Comparison of ENCODE assay signal across 13 cellular contexts in genomic region chr2:98488252-98488651, GRCh38. TPM values are rescaled to one million over a fixed set of nuclear protein-coding genes. Genes with fewer than 3 reads are reported as not detected.
DNase-seq lines count a peak whose midpoint lies in the region; ATAC-seq and TF ChIP-seq lines count a peak whose summit lies in the region.
"Had no signal": no experiment of that assay in that cellular context is flagged by ENCODE, and none has a peak within 500 bp of the region (broad histone marks: within the 10 kb centered on the region; RNA-seq: fewer than 3 reads in every experiment).

No MANE protein-coding gene starts in this region.

- H3K9me2 ChIP-seq in DOHH2 (replicated peaks; ENCODE audit: control insufficient read depth, low read length) = no peaks in the 10 kb centered on the region

- H3K27me3 Mint-ChIP-seq in T-helper 1 cell treated with Interleukin-12 subunit alpha and Interleukin-12 subunit beta and Interleukin-4 antibody, amounts not matched to agents 30 μg/mL and 1 μg/mL, for 36 hours (ENCODE audit: low read depth) = no peaks in the 10 kb centered on the region
- no peaks in the 10 kb centered on the region for H3K27me3 Mint-ChIP-seq in activated naive CD8-positive, alpha-beta T cell treated with anti-CD3 and anti-CD28 coated beads for 36 hours
- no peaks in the 10 kb centered on the region for H3K27me3 Mint-ChIP-seq in natural killer cell treated with Interleukin-12 subunit alpha and Interleukin-12 subunit beta and Interleukin-15 and Interleukin-18, amount 100 ng/mL, for 72 hours

- H3K4me3 Mint-ChIP-seq in T-helper 1 cell treated with Interleukin-12 subunit alpha and Interleukin-12 subunit beta and Interleukin-4 antibody, amounts not matched to agents 30 μg/mL and 1 μg/mL, for 36 hours = peak overlapping the region; percentile 18
- H3K4me3 Mint-ChIP-seq in activated naive CD8-positive, alpha-beta T cell treated with anti-CD3 and anti-CD28 coated beads for 36 hours = no peak overlapping the region
- H3K4me3 Mint-ChIP-seq in natural killer cell treated with Interleukin-12 subunit alpha and Interleukin-12 subunit beta and Interleukin-15 and Interleukin-18, amount 100 ng/mL, for 72 hours = no peak overlapping the region

- H3K4me1 ChIP-seq in DOHH2 (ENCODE audit: control insufficient read depth, low read length) (peaks cover 13% of the 10 kb centered on the region), suprapubic skin (peaks cover 23% of the 10 kb centered on the region)

- H3K27me3 ChIP-seq in DOHH2 (ENCODE audit: control insufficient read depth, low read length) = no peaks in the 10 kb centered on the region
- no peaks in the 10 kb centered on the region for H3K27me3 ChIP-seq in H7 (ENCODE audit: control insufficient read depth, insufficient read depth, low read length)
- no peaks in the 10 kb centered on the region for H3K27me3 ChIP-seq in suprapubic skin
- H3K27me3 ChIP-seq: brain microvascular endothelial cell had no signal

- 0 out of 2 replicates have a peak, but pooled peaks cover 4% of the 10 kb centered on the region for H4K20me1 ChIP-seq in DOHH2 (ENCODE audit: control insufficient read depth, insufficient read depth, low read depth, low read length)

- H3K79me2 ChIP-seq in DOHH2 (ENCODE audit: control insufficient read depth, low read length) = peaks cover 6% of the 10 kb centered on the region; the same call in 1 of the 2 replicates

- H3K27ac Mint-ChIP-seq in T-helper 1 cell treated with Interleukin-12 subunit alpha and Interleukin-12 subunit beta and Interleukin-4 antibody, amounts not matched to agents 30 μg/mL and 1 μg/mL, for 36 hours = no peak overlapping the region
- H3K27ac Mint-ChIP-seq in activated naive CD8-positive, alpha-beta T cell treated with anti-CD3 and anti-CD28 coated beads for 36 hours = peak overlapping the region; percentile 61
- H3K27ac Mint-ChIP-seq in natural killer cell treated with Interleukin-12 subunit alpha and Interleukin-12 subunit beta and Interleukin-15 and Interleukin-18, amount 100 ng/mL, for 72 hours = peak overlapping the region; percentile 66 to 73

- H3F3A ChIP-seq in DOHH2 (ENCODE audit: control insufficient read depth, insufficient read depth) = no peaks in the 10 kb centered on the region

- no peak for ATAC-seq in natural killer cell treated with Interleukin-12 subunit alpha and Interleukin-12 subunit beta and Interleukin-15 and Interleukin-18, amount 100 ng/mL, for 72 hours
- no peak for ATAC-seq in HG03342 (IDR thresholded peaks at IDR 0.05; ENCODE audit: unreplicated experiment)

- H3K27ac ChIP-seq in DOHH2 (ENCODE audit: low read depth, low read length) (no peak overlapping the region), suprapubic skin (no peak overlapping the region)
- H3K27ac ChIP-seq: brain microvascular endothelial cell, psoas muscle, RWPE1 had no signal

- no peaks in the 10 kb centered on the region for H3K36me3 ChIP-seq in DOHH2 (ENCODE audit: control insufficient read depth, low read length)
- H3K36me3 ChIP-seq in H7 (replicated peaks; ENCODE audit: control insufficient read depth, insufficient read depth, low read length) = no peaks in the 10 kb centered on the region
- H3K36me3 ChIP-seq in suprapubic skin = no peaks in the 10 kb centered on the region
- H3K36me3 ChIP-seq: brain microvascular endothelial cell had no signal

- H3K36me3 Mint-ChIP-seq in T-helper 1 cell treated with Interleukin-12 subunit alpha and Interleukin-12 subunit beta and Interleukin-4 antibody, amounts not matched to agents 30 μg/mL and 1 μg/mL, for 36 hours (ENCODE audit: low read depth) = peaks cover 35% of the 10 kb centered on the region
- peaks cover 13% of the 10 kb centered on the region for H3K36me3 Mint-ChIP-seq in activated naive CD8-positive, alpha-beta T cell treated with anti-CD3 and anti-CD28 coated beads for 36 hours
- no peaks in the 10 kb centered on the region for H3K36me3 Mint-ChIP-seq in natural killer cell treated with Interleukin-12 subunit alpha and Interleukin-12 subunit beta and Interleukin-15 and Interleukin-18, amount 100 ng/mL, for 72 hours

- H3K4me1 Mint-ChIP-seq in T-helper 1 cell treated with Interleukin-12 subunit alpha and Interleukin-12 subunit beta and Interleukin-4 antibody, amounts not matched to agents 30 μg/mL and 1 μg/mL, for 36 hours (ENCODE audit: low read depth) = peaks cover 69% of the 10 kb centered on the region
- H3K4me1 Mint-ChIP-seq in activated naive CD8-positive, alpha-beta T cell treated with anti-CD3 and anti-CD28 coated beads for 36 hours = peaks cover 88% of the 10 kb centered on the region
- peaks cover 70% of the 10 kb centered on the region in 2 donors for H3K4me1 Mint-ChIP-seq in natural killer cell treated with Interleukin-12 subunit alpha and Interleukin-12 subunit beta and Interleukin-15 and Interleukin-18, amount 100 ng/mL, for 72 hours (ENCODE audit: low read depth in 2 of 2)

- WGBS in suprapubic skin = 94% methylated on average over 4 of the region's 4 CpGs

- H3K9me3 ChIP-seq in DOHH2 (ENCODE audit: control insufficient read depth, insufficient read depth, low read length) = no peaks in the 10 kb centered on the region
- H3K9me3 ChIP-seq in suprapubic skin = no peaks in the 10 kb centered on the region
- H3K9me3 ChIP-seq: Caco-2, psoas muscle had no signal

- H3K4me3 ChIP-seq in DOHH2 (ENCODE audit: low read length) (no peak overlapping the region), H7 (ENCODE audit: insufficient read depth, low read depth, low read length) (no peak overlapping the region), suprapubic skin (no peak overlapping the region)
- H3K4me3 ChIP-seq: psoas muscle had no signal

- TF ChIP-seq EP300 in suprapubic skin (IDR thresholded peaks at IDR 0.05) = no peak

- DNase-seq in T-helper 1 cell = no peak
- no peak for DNase-seq in activated naive CD8-positive, alpha-beta T cell treated with anti-CD3 and anti-CD28 coated beads for 36 hours
- no peak for DNase-seq in natural killer cell treated with Interleukin-12 subunit alpha and Interleukin-12 subunit beta and Interleukin-15 and Interleukin-18, amount 100 ng/mL, for 72 hours (ENCODE audit: low spot score)
- no peak for DNase-seq in H7
- DNase-seq in suprapubic skin (ENCODE audit: low spot score in 2 of 2) = no peak
- DNase-seq: NCI-H774, psoas muscle had no signal

- no peak overlapping the region for H3K4me2 ChIP-seq in DOHH2 (ENCODE audit: low read length)

- TF ChIP-seq CTCF in DOHH2 (IDR thresholded peaks at IDR 0.05; ENCODE audit: low read depth, low read length, poor library complexity, severe bottlenecking) (peak; percentile 6), suprapubic skin (IDR thresholded peaks at IDR 0.05) (no peak)

- H3K9me3 Mint-ChIP-seq in T-helper 1 cell treated with Interleukin-12 subunit alpha and Interleukin-12 subunit beta and Interleukin-4 antibody, amounts not matched to agents 30 μg/mL and 1 μg/mL, for 36 hours = no peaks in the 10 kb centered on the region
- H3K9me3 Mint-ChIP-seq in activated naive CD8-positive, alpha-beta T cell treated with anti-CD3 and anti-CD28 coated beads for 36 hours = no peaks in the 10 kb centered on the region
- H3K9me3 Mint-ChIP-seq in natural killer cell treated with Interleukin-12 subunit alpha and Interleukin-12 subunit beta and Interleukin-15 and Interleukin-18, amount 100 ng/mL, for 72 hours = no peaks in the 10 kb centered on the region

- no peak for TF ChIP-seq POLR2A in suprapubic skin (IDR thresholded peaks at IDR 0.05)

RNA-seq across cellular contexts. Expression of gene INPP4A, which starts 43.6 kb away (rescaled TPM):
- 10 to 100 TPM; 31.6 to 31.9 TPM for total RNA-seq in activated naive CD8-positive, alpha-beta T cell treated with anti-CD3 and anti-CD28 coated beads for 36 hours
- 100 to 1,000 TPM in 1 of 2 donors, 10 to 100 TPM in 1; 65.0 to 150 TPM for total RNA-seq in natural killer cell treated with Interleukin-12 subunit alpha and Interleukin-12 subunit beta and Interleukin-15 and Interleukin-18, amount 100 ng/mL, for 72 hours
- 30.3 and 32.0 TPM in 2 replicates for total RNA-seq in H7 (2014; rRNA removed; shearing (Covaris generic))
- total RNA-seq in suprapubic skin = 10 to 100 TPM; 13.6 to 25.2 (median 17.2) TPM
